ENCODE assay signal across 12 cellular contexts in the genomic region with DNA sequence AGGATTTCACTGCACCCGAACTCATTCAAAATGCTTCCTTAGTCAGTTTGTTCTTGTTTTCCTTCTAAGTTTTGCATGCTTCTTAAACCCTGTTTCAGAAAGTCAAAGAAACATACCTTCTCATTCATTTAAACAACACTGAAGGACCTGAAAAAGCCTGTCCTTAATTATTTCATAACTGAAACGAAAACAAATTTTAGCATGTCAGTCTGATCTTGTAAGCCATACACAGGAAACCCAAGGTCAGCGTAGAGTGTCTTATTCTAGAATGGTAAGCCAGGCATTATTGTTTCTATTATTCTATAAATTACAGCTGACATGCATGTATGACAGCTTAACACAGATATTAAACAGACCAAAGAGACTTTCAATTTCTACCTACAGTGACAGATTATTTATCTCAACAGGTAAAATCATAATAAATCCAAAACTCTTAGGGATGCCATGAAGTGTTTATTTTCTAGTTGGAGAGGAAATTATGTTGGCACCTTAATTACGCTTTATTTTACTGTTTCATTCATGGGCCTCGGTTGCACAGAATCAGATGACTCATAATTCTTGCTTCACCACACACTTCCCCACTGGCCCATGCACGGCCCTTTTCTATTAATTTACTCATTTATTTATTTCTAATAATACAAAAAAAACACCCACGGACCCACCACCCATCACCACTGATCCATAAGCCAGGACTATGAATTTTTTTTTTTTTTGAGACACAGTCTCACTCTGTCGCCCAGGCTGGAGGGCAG. TPM values are rescaled to one million over a fixed set of nuclear protein-coding genes. Genes with fewer than 3 reads are reported as not detected.
DNase-seq lines count a peak whose midpoint lies in the region; ATAC-seq and TF ChIP-seq lines count a peak whose summit lies in the region.
"Had no signal": no experiment of that assay in that cellular context is flagged by ENCODE, and none has a peak within 500 bp of the region (broad histone marks: within the 10 kb centered on the region; RNA-seq: fewer than 3 reads in every experiment).

No MANE protein-coding gene starts in this region.

- no peak for TF ChIP-seq CTCF in CD8-positive, alpha-beta T cell (IDR thresholded peaks at IDR 0.05)
- TF ChIP-seq CTCF in RWPE1 (conservative IDR thresholded peaks at IDR 0.05; ENCODE audit: low read depth) (no peak), foreskin keratinocyte (conservative IDR thresholded peaks at IDR 0.05) (no peak)

- no peaks in the 10 kb centered on the region for H3K27me3 Mint-ChIP-seq in CD8-positive, alpha-beta T cell (ENCODE audit: low read depth)

- no peak for ATAC-seq in CD8-positive, alpha-beta T cell
- ATAC-seq in HG03432 (IDR thresholded peaks at IDR 0.05; ENCODE audit: unreplicated experiment): peak; percentile 57
- ATAC-seq in foreskin keratinocyte: peak; percentile 65

- no peaks in the 10 kb centered on the region for H3K27me3 ChIP-seq in CD8-positive, alpha-beta T cell (ENCODE audit: insufficient read depth, low read length)
- H3K27me3 ChIP-seq in foreskin keratinocyte: no peaks in the 10 kb centered on the region

- POLR2A ChIA-PET in CD8-positive, alpha-beta T cell (lab: Charles Lee): no interaction called here
- POLR2A ChIA-PET in RWPE1 (lab: Yijun Ruan, JAX; ENCODE audit: low non-redundant PET): no interaction called here

- H3K27ac ChIP-seq in CD8-positive, alpha-beta T cell (ENCODE audit: low read depth, low read length): no peak overlapping the region
- H3K27ac ChIP-seq in RWPE1 (peak overlapping the region; percentile 79), foreskin keratinocyte (no peak overlapping the region)

- H3K36me3 Mint-ChIP-seq in CD8-positive, alpha-beta T cell: no peaks in the 10 kb centered on the region

- peak overlapping the region; percentile 78 for H3K27ac Mint-ChIP-seq in CD8-positive, alpha-beta T cell

- H3K36me3 ChIP-seq in CD8-positive, alpha-beta T cell (ENCODE audit: insufficient read depth, low read length): no peaks in the 10 kb centered on the region

- H3K9me3 Mint-ChIP-seq in CD8-positive, alpha-beta T cell: no peaks in the 10 kb centered on the region
- H3K9me3 Mint-ChIP-seq: activated naive CD4-positive, alpha-beta T cell treated with anti-CD3 and anti-CD28 coated beads for 36 hours had no signal

- intact Hi-C loops in CD8-positive, alpha-beta T cell (cut with DNase I, micrococcal nuclease): loop anchor here in 1 of 2 experiments (2.0 kb wide), 1 partner anchor 14 kb away; no protein-coding TSS in a partner anchor

- H3K4me3 Mint-ChIP-seq in CD8-positive, alpha-beta T cell: no peak overlapping the region
- H3K4me3 Mint-ChIP-seq: activated naive CD4-positive, alpha-beta T cell treated with anti-CD3 and anti-CD28 coated beads for 36 hours had no signal

- CTCF ChIA-PET in CD8-positive, alpha-beta T cell (lab: Charles Lee): no interaction called here
- CTCF ChIA-PET in RWPE1 (lab: Yijun Ruan, JAX): no interaction called here

- H3K4me1 ChIP-seq in CD8-positive, alpha-beta T cell (ENCODE audit: insufficient read depth, low read length): no peaks in the 10 kb centered on the region
- peaks cover 22% of the 10 kb centered on the region for H3K4me1 ChIP-seq in foreskin keratinocyte

- peaks cover 41% of the 10 kb centered on the region for H3K4me1 Mint-ChIP-seq in CD8-positive, alpha-beta T cell (ENCODE audit: low read depth)

- H3K4me3 ChIP-seq in CD8-positive, alpha-beta T cell (ENCODE audit: low read depth, low read length): no peak overlapping the region

- H3K9me3 ChIP-seq in CD8-positive, alpha-beta T cell (ENCODE audit: low read length): no peaks in the 10 kb centered on the region

- DNase-seq in CD8-positive, alpha-beta T cell: no peak
- DNase-seq in RWPE1 (ENCODE audit: low spot score) (peak; percentile 40), foreskin keratinocyte (peak in 1 of 2 donors; percentile 30), NCI-H524 (lab: John Stamatoyannopoulos, UW) (no peak), DMS79 (lab: John Stamatoyannopoulos, UW) (no peak), NCI-H128 (lab: John Stamatoyannopoulos, UW; ENCODE audit: unreplicated experiment) (no peak)
- DNase-seq: activated CD4-positive, CD25-positive, alpha-beta regulatory T cell; activated naive CD4-positive, alpha-beta T cell treated with anti-CD3 and anti-CD28 coated beads for 36 hours; HCEC 1CT; NCI-H345; stimulated activated CD4-positive, alpha-beta T cell treated with anti-CD3 and anti-CD28 coated beads, Interleukin-4, amount 100 ng/mL, for 4 hours had no signal

RNA-seq across cellular contexts. Expression of a gene that starts 39.3 kb away (rescaled TPM):
- 10 to 100 TPM; 19.9 to 22.1 TPM for total RNA-seq in CD8-positive, alpha-beta T cell
- total RNA-seq in foreskin keratinocyte: 20.6 and 22.2 TPM in 2 replicates
- polyA plus RNA-seq in foreskin keratinocyte: 24.9 and 25.0 TPM in 2 replicates
